ENCODE assay signal across 14 cellular contexts in the genomic region with DNA sequence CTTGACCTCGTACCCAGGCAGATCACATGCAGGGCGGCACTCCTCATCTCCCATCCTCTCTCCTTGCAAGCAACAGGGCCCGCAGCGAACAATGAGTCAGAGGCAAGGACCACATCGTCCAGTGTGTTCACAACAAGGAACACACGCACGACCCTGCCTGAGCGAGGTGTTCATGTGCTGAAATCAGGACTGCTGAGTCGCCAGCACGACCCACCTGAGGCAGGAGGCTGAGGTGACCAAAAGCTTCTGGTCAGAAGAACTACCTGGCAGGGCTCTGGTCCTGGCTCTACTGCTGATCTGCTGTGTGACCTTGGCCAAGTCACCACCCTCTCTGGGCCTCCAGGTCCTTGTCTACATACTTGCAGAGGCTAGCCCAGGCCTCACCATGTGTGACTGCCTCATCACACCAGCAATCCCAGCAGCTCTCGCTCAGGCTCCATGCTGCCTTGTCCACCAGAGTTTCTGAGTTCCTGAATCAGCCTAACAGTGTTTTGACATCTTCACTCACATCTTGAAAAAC.
DNase-seq lines count a peak whose midpoint lies in the region; ATAC-seq and TF ChIP-seq lines count a peak whose summit lies in the region.
"Had no signal": no experiment of that assay in that cellular context is flagged by ENCODE, and none has a peak within 500 bp of the region (broad histone marks: within the 10 kb centered on the region; RNA-seq: fewer than 3 reads in every experiment).

No MANE protein-coding gene starts in this region.

- H3K36me3 ChIP-seq in Karpas-422 (ENCODE audit: insufficient read depth, low read length) = no peaks in the 10 kb centered on the region
- H3K36me3 ChIP-seq in mesodermal cell (ENCODE audit: control insufficient read depth, insufficient read depth, low read length) = peaks cover 22% of the 10 kb centered on the region
- no peaks in the 10 kb centered on the region for H3K36me3 ChIP-seq in aorta (ENCODE audit: control insufficient read depth in 1 of 2, insufficient read depth in 2 of 2, low read length in 1 of 2)

- peak overlapping the region; percentile 91 for H3K4me2 ChIP-seq in Karpas-422 (ENCODE audit: low read depth, low read length, poor library complexity, severe bottlenecking)

- WGBS in mesodermal cell (ENCODE audit: insufficient coverage in 2 of 2), 2 experiments = 70 to 81% methylated on average over 7 to 11 of the region's 11 CpGs
- WGBS in aorta, 2 donors = 84 to 88% methylated on average over 11 of the region's 11 CpGs

- H3K4me1 ChIP-seq in Karpas-422 (ENCODE audit: low read length) (peaks cover 65% of the 10 kb centered on the region), mesodermal cell (ENCODE audit: control insufficient read depth, insufficient read depth, low read length, poor library complexity, severe bottlenecking) (peaks cover 89% of the 10 kb centered on the region), aorta (ENCODE audit: control insufficient read depth in 1 of 2, insufficient read depth in 2 of 2, low read length in 2 of 2) (no peaks in the 10 kb centered on the region)

- H3K9ac ChIP-seq in Karpas-422 (ENCODE audit: low read length) = peak overlapping the region; percentile 58; the same call in 1 of the 2 replicates

- H3K27me3 ChIP-seq in Karpas-422 (ENCODE audit: low read length) (no peaks in the 10 kb centered on the region), aorta (ENCODE audit: control insufficient read depth in 1 of 2, insufficient read depth in 2 of 2, low read length in 1 of 2) (no peaks in the 10 kb centered on the region)

- TF ChIP-seq CTCF in choroid plexus epithelial cell (conservative IDR thresholded peaks at IDR 0.05; ENCODE audit: low read depth, low read length) = no peak

- peak overlapping the region; percentile 84 for H3K27ac ChIP-seq in Karpas-422 (ENCODE audit: low read length)
- peak overlapping the region; percentile 43 for H3K27ac ChIP-seq in mesodermal cell (ENCODE audit: low read depth, low read length, severe bottlenecking)
- peak overlapping the region; percentile 88 for H3K27ac ChIP-seq in temporal lobe (ENCODE audit: low read depth, low read length)
- H3K27ac ChIP-seq in aorta (ENCODE audit: low read depth in 1 of 2, low read length in 2 of 2) = no peak overlapping the region

- intact Hi-C loops in aorta (cut with DNase I) (no loop called here), posterior vena cava (cut with DNase I) (no loop called here)

- H4K20me1 ChIP-seq in Karpas-422 (ENCODE audit: insufficient read depth, low read depth, low read length) = no peaks in the 10 kb centered on the region

- H3K79me2 ChIP-seq in Karpas-422 (ENCODE audit: low read length) = no peaks in the 10 kb centered on the region

- DNase-seq in Karpas-422 (no peak), choroid plexus epithelial cell (ENCODE audit: low read depth) (peak; percentile 31), aorta (no peak), posterior vena cava (ENCODE audit: low spot score) (no peak), NCI-H510A treated with DMSO at 0.1 percent for 48 hours (lab: John Stamatoyannopoulos, UW) (no peak)
- DNase-seq: head of caudate nucleus, MV-4-11, NCI-H69 had no signal

- ATAC-seq in aorta (ENCODE audit: low FRiP score) (no peak), GM18867 (IDR thresholded peaks at IDR 0.05; ENCODE audit: unreplicated experiment) (no peak)
- ATAC-seq: activated CD4-positive, CD25-positive, alpha-beta regulatory T cell treated with anti-CD3 and anti-CD28 coated beads, Interleukin-2, amount 50 U/mL, for 24 hours had no signal

- H3K4me3 ChIP-seq in Karpas-422 (ENCODE audit: low read length) (peak overlapping the region; percentile 64; the same call in 1 of the 2 replicates), choroid plexus epithelial cell (ENCODE audit: low read depth, low read length) (no peak overlapping the region), mesodermal cell (ENCODE audit: extremely low read depth, insufficient read depth, low read length, poor library complexity, severe bottlenecking) (no peak overlapping the region), aorta (ENCODE audit: low read length in 2 of 2) (no peak overlapping the region)
- H3K4me3 ChIP-seq: lung, skin epidermis had no signal

- H3K9me2 ChIP-seq in Karpas-422 (replicated peaks; ENCODE audit: insufficient read depth, low read length) = no peaks in the 10 kb centered on the region

- H3K9me3 ChIP-seq in Karpas-422 (ENCODE audit: low read length) (no peaks in the 10 kb centered on the region), mesodermal cell (ENCODE audit: control insufficient read depth, low read length) (no peaks in the 10 kb centered on the region), aorta (ENCODE audit: control insufficient read depth, low read length) (no peaks in the 10 kb centered on the region)

- H2AFZ ChIP-seq in Karpas-422 (ENCODE audit: low read length) = no peak overlapping the region

Comparison
In these comparisons a context has a peak if more than half of its experiments do, and no peak if none do; other contexts are left out.
1. H3K27ac ChIP-seq: peak in Karpas-422 (single experiment), mesodermal cell (single experiment) and temporal lobe (single experiment); none in aorta (0 of 2).